8 cellular contexts compared by ENCODE assay signal in genomic region chr3:13229291-13229949, GRCh38.
DNase-seq lines count a peak whose midpoint lies in the region; ATAC-seq, FAIRE-seq and TF ChIP-seq lines count a peak whose summit lies in the region.

No MANE protein-coding gene starts in this region.

- BruUV-seq in K562 (replicated peaks; lab: Mats Ljungman, UMichigan), result no TSS peak

- no peaks in the 10 kb centered on the region for H3K79me2 ChIP-seq in Loucy (ENCODE audit: insufficient read depth, low read length)
- H3K79me2 ChIP-seq in K562 (ENCODE audit: control insufficient read depth, insufficient read depth, low read length), result no peaks in the 10 kb centered on the region

- TF ChIP-seq CTCF in Loucy (conservative IDR thresholded peaks at IDR 0.05; ENCODE audit: low read length) (peak; percentile 86), K562 (IDR thresholded peaks at IDR 0.05 in 2 of 3, conservative IDR thresholded peaks at IDR 0.05 in 1 of 3; ENCODE audit: insufficient read depth in 2 of 3, low read depth in 1 of 3, low read length in 3 of 3) (peak; percentile 77 to 78 (median 78)), retinal pigment epithelial cell (conservative IDR thresholded peaks at IDR 0.05; ENCODE audit: low read depth, low read length) (peak; percentile 52)

- FAIRE-seq in K562 (lab: Jason Lieb, UNC), result peak; percentile 92

- TF ChIP-seq EP300 in K562 (IDR thresholded peaks at IDR 0.05; ENCODE audit: low read length), result no peak

- no peaks in the 10 kb centered on the region for H3F3A ChIP-seq in Loucy (ENCODE audit: low read depth)

- H3K36me3 ChIP-seq in Loucy (ENCODE audit: insufficient read depth, low read length) (no peaks in the 10 kb centered on the region), K562 (ENCODE audit: control insufficient read depth, insufficient read depth, low read length) (no peaks in the 10 kb centered on the region)

- H3K27me3 ChIP-seq in Loucy (ENCODE audit: insufficient read depth, low read length, poor library complexity, severe bottlenecking), result no peaks in the 10 kb centered on the region
- H3K27me3 ChIP-seq in K562 (ENCODE audit: control insufficient read depth in 2 of 2, insufficient read depth in 2 of 2, low read length in 2 of 2), result peaks cover 11 to 51% of the 10 kb centered on the region in 2 experiments; a peak in 4 of 5 replicates

- ATAC-seq in K562 (peak; percentile 98), GM21367 (IDR thresholded peaks at IDR 0.05; ENCODE audit: unreplicated experiment) (no peak), GM21526 (IDR thresholded peaks at IDR 0.05; ENCODE audit: low FRiP score, unreplicated experiment) (no peak)

- POLR2A ChIA-PET in K562 (lab: Yijun Ruan, JAX), result interaction anchor here (0.6 to 2.2 kb wide), 3 partner anchors 12 to 394 kb away, joined by 3 to 7 read pairs (median 3); no protein-coding TSS in a partner anchor

- in situ Hi-C loops in K562 (cut with MboI), result no loop called here

- no peaks in the 10 kb centered on the region for H3K9me3 ChIP-seq in Loucy (ENCODE audit: insufficient read depth, low read depth, low read length)
- no peaks in the 10 kb centered on the region for H3K9me3 ChIP-seq in K562 (replicated peaks; ENCODE audit: control insufficient read depth, insufficient read depth, low read depth, low read length)

- TF ChIP-seq RAD21 in K562 (CRISPR knock-in tag; conservative IDR thresholded peaks at IDR 0.05 in 1 of 2, IDR thresholded peaks at IDR 0.05 in 1 of 2), result peak; percentile 23 to 70; a peak in 3 of 4 replicates

- H3K9me1 ChIP-seq in K562 (ENCODE audit: control insufficient read depth, insufficient read depth, low read length), result peaks cover 4% of the 10 kb centered on the region

- intact Hi-C loops in K562 (cut with micrococcal nuclease), result loop anchor here (10.0 kb wide), 1 partner anchor 415 kb away; no protein-coding TSS in a partner anchor

- no peak overlapping the region for H3K4me3 ChIP-seq in Loucy (ENCODE audit: low read length, poor library complexity, severe bottlenecking)
- H3K4me3 ChIP-seq in K562, result no peak overlapping the region
- H3K4me3 ChIP-seq in retinal pigment epithelial cell (ENCODE audit: low read length), result no peak overlapping the region

- CTCF ChIA-PET in K562 (lab: Yijun Ruan, JAX; ENCODE audit: low intra/inter-chr PET ratio), result no interaction called here

- H3K4me2 ChIP-seq in Loucy (ENCODE audit: low read depth, low read length, poor library complexity, severe bottlenecking) (no peak overlapping the region), K562 (ENCODE audit: insufficient read depth, low read length) (no peak overlapping the region)

- H2AFZ ChIP-seq in Loucy (ENCODE audit: low read length), result no peak overlapping the region
- no peak overlapping the region for H2AFZ ChIP-seq in K562 (ENCODE audit: low read depth, low read length)

- no peaks in the 10 kb centered on the region for H4K20me1 ChIP-seq in Loucy (ENCODE audit: insufficient read depth, low read length, poor library complexity, severe bottlenecking)
- peaks cover 17% of the 10 kb centered on the region; the same call in 1 of the 2 replicates for H4K20me1 ChIP-seq in K562 (replicated peaks; ENCODE audit: control insufficient read depth, insufficient read depth, low read length)

- H3K4me1 ChIP-seq in Loucy (ENCODE audit: insufficient read depth, low read length, poor library complexity, severe bottlenecking), result peaks cover 35% of the 10 kb centered on the region
- H3K4me1 ChIP-seq in K562 (replicated peaks in 1 of 2; ENCODE audit: control insufficient read depth in 2 of 2, insufficient read depth in 2 of 2, low read length in 2 of 2), result peaks cover 4 to 11% of the 10 kb centered on the region in 2 experiments; a peak in 3 of 5 replicates

- no peaks in the 10 kb centered on the region for H3K9me2 ChIP-seq in Loucy (replicated peaks; ENCODE audit: low read depth, low read length)

- no peak overlapping the region for H3K27ac ChIP-seq in K562 (ENCODE audit: extremely low read depth, low read depth, low read length)

- TF ChIP-seq POLR2A in K562 (conservative IDR thresholded peaks at IDR 0.05), result no peak

- WGBS in K562 (ENCODE audit: insufficient coverage, low coverage, missing lambda C conversion rate), result under 1% methylated on average over 8 of the region's 8 CpGs

- H3K9ac ChIP-seq in Loucy (ENCODE audit: low read depth, low read length, poor library complexity, severe bottlenecking) (no peak overlapping the region), K562 (ENCODE audit: insufficient read depth in 1 of 2, low read depth in 2 of 2, low read length in 2 of 2) (no peak overlapping the region)

- DNase-seq in activated CD4-positive, alpha-beta T cell treated with anti-CD3 and anti-CD28 coated beads for 48 hours, result peak; percentile 20
- DNase-seq in activated CD4-positive, alpha-beta T cell treated with anti-CD3 and anti-CD28 coated beads, Interleukin-2, amount 50 U/mL, for 1 hour, result no peak
- DNase-seq in K562 (ENCODE audit: extremely low read depth in 1 of 4, low spot score in 3 of 4), result peak; percentile 67 to 74 (median 72)
- DNase-seq in retinal pigment epithelial cell (ENCODE audit: low read depth), result no peak
- no peak for DNase-seq in epidermal melanocyte (ENCODE audit: insufficient read length, low spot score)

TF ChIP-seq in K562, 482 proteins besides CTCF, POLR2A, EP300 and RAD21 (continues in another document):
- TF ChIP-seq CTBP1 (IDR thresholded peaks at IDR 0.05; ENCODE audit: borderline replicate concordance), result peak; percentile 50; the same call in 1 of the 2 replicates
- TF ChIP-seq ATF7 (IDR thresholded peaks at IDR 0.05), result 0 out of 2 replicates have a peak, but pooled peaks have one; percentile 13
- TF ChIP-seq HDGF (IDR thresholded peaks at IDR 0.05), result no peak
- peak; percentile 86 for TF ChIP-seq RBM25 (IDR thresholded peaks at IDR 0.05; ENCODE audit: low read depth, low read length, severe bottlenecking)
- TF ChIP-seq ETV1 (tag; conservative IDR thresholded peaks at IDR 0.05; ENCODE audit: low read depth), result peak; percentile 69
- TF ChIP-seq RFX7 (CRISPR knock-in tag; IDR thresholded peaks at IDR 0.05), result no peak
- TF ChIP-seq TAF9B (IDR thresholded peaks at IDR 0.05; ENCODE audit: partially characterized antibody), result no peak
- TF ChIP-seq BCOR (IDR thresholded peaks at IDR 0.05), result peak; percentile 68; the same call in 1 of the 2 replicates
- TF ChIP-seq HDAC3 (IDR thresholded peaks at IDR 0.05; ENCODE audit: borderline replicate concordance, partially characterized antibody), result no peak
- 0 out of 2 replicates have a peak, but pooled peaks have one; percentile 22 for TF ChIP-seq RB1 (IDR thresholded peaks at IDR 0.05; ENCODE audit: low read depth)
- 0 out of 4 replicates have a peak, but pooled peaks of 1 of the 2 experiments have one; percentile 38 for TF ChIP-seq ARNT (IDR thresholded peaks at IDR 0.05)
- peak in 1 of 2 experiments; percentile 31; a peak in 1 of 4 replicates for TF ChIP-seq RCOR1 (IDR thresholded peaks at IDR 0.05; ENCODE audit: borderline replicate concordance in 1 of 2, low read depth in 2 of 2, low read length in 2 of 2)
- TF ChIP-seq ESRRA (IDR thresholded peaks at IDR 0.05; ENCODE audit: borderline replicate concordance, low read depth), result peak; percentile 46; the same call in 1 of the 2 replicates
- peak; percentile 97 for TF ChIP-seq ZFP36 (IDR thresholded peaks at IDR 0.05; ENCODE audit: low read depth, low read length, partially characterized antibody)
- no peak for TF ChIP-seq ZC3H11A (IDR thresholded peaks at IDR 0.05; ENCODE audit: low read depth, low read length)
- peak in 1 of 2 experiments; percentile 46; a peak in 1 of 3 replicates for TF ChIP-seq CBX3 (IDR thresholded peaks at IDR 0.05; ENCODE audit: borderline replicate concordance in 1 of 2, low read length in 2 of 2)
- TF ChIP-seq SMARCA5 (IDR thresholded peaks at IDR 0.05), result peak; percentile 94
- peak; percentile 23; the same call in 1 of the 2 replicates for TF ChIP-seq RAD51 (IDR thresholded peaks at IDR 0.05; ENCODE audit: borderline replicate concordance, low read depth)
- no peak for TF ChIP-seq POLR3G (IDR thresholded peaks at IDR 0.05; ENCODE audit: extremely low read depth, insufficient read length, insufficient replicate concordance)
- peak in 1 of 2 experiments; percentile 44; a peak in 1 of 4 replicates for TF ChIP-seq KDM1A (IDR thresholded peaks at IDR 0.05)
- TF ChIP-seq, protein P1, sequence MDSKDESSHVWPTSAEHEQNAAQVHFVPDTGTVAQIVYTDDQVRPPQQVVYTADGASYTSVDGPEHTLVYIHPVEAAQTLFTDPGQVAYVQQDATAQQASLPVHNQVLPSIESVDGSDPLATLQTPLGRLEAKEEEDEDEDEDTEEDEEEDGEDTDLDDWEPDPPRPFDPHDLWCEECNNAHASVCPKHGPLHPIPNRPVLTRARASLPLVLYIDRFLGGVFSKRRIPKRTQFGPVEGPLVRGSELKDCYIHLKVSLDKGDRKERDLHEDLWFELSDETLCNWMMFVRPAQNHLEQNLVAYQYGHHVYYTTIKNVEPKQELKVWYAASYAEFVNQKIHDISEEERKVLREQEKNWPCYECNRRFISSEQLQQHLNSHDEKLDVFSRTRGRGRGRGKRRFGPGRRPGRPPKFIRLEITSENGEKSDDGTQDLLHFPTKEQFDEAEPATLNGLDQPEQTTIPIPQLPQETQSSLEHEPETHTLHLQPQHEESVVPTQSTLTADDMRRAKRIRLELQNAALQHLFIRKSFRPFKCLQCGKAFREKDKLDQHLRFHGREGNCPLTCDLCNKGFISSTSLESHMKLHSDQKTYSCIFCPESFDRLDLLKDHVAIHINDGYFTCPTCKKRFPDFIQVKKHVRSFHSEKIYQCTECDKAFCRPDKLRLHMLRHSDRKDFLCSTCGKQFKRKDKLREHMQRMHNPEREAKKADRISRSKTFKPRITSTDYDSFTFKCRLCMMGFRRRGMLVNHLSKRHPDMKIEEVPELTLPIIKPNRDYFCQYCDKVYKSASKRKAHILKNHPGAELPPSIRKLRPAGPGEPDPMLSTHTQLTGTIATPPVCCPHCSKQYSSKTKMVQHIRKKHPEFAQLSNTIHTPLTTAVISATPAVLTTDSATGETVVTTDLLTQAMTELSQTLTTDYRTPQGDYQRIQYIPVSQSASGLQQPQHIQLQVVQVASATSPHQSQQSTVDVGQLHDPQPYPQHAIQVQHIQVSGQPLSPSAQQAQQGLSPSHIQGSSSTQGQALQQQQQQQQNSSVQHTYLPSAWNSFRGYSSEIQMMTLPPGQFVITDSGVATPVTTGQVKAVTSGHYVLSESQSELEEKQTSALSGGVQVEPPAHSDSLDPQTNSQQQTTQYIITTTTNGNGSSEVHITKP (IDR thresholded peaks at IDR 0.05; ENCODE audit: partially characterized antibody), result peak; percentile 72

Comparison
In these comparisons a context has a peak if more than half of its experiments do, and no peak if none do; other contexts are left out.
1. DNase-seq: peak in activated CD4-positive, alpha-beta T cell treated with anti-CD3 and anti-CD28 coated beads for 48 hours (single experiment) and K562 (4 of 4); none in activated CD4-positive, alpha-beta T cell treated with anti-CD3 and anti-CD28 coated beads, Interleukin-2, amount 50 U/mL, for 1 hour (single experiment), retinal pigment epithelial cell (single experiment) and epidermal melanocyte (single experiment).
2. Peak in every context shown above with its lines, with median percentiles within 50 percentile points of each other: CTCF ChIP-seq.